In genomic region chr3:107216711-107217110, GRCh38 we compare ENCODE assay signal across 9 cellular contexts.
DNase-seq lines count a peak whose midpoint lies in the region; ATAC-seq and TF ChIP-seq lines count a peak whose summit lies in the region.
"Had no signal": no experiment of that assay in that cellular context is flagged by ENCODE, and none has a peak within 500 bp of the region (broad histone marks: within the 10 kb centered on the region; RNA-seq: fewer than 3 reads in every experiment).

No MANE protein-coding gene starts in this region.

- H3K36me3 ChIP-seq in hepatocyte (replicated peaks; ENCODE audit: insufficient read depth, low read depth), result no peaks in the 10 kb centered on the region

- H3K4me1 ChIP-seq in hepatocyte (ENCODE audit: insufficient read depth), result no peaks in the 10 kb centered on the region
- H3K4me1 ChIP-seq: parathyroid adenoma had no signal

- peak overlapping the region; percentile 29 for H3K4me2 ChIP-seq in hepatocyte

- H3K79me2 ChIP-seq in hepatocyte, result no peaks in the 10 kb centered on the region

- H3K27ac ChIP-seq in hepatocyte (peak overlapping the region; percentile 88), temporal lobe (ENCODE audit: low read depth, low read length) (peak overlapping the region; percentile 56)
- H3K27ac ChIP-seq: parathyroid adenoma had no signal

- no peaks in the 10 kb centered on the region for H3K9me2 ChIP-seq in hepatocyte (replicated peaks; ENCODE audit: insufficient read depth)

- H4K20me1 ChIP-seq in hepatocyte (ENCODE audit: insufficient read depth, poor library complexity, severe bottlenecking), result no peaks in the 10 kb centered on the region

- H3K27me3 ChIP-seq in hepatocyte, result no peaks in the 10 kb centered on the region

- no peak for TF ChIP-seq CTCF in hepatocyte (IDR thresholded peaks at IDR 0.05; ENCODE audit: poor library complexity)

- ATAC-seq in GM21723 (IDR thresholded peaks at IDR 0.05; ENCODE audit: unreplicated experiment) (no peak), HG02678 (IDR thresholded peaks at IDR 0.05; ENCODE audit: unreplicated experiment) (no peak)

- H3K4me3 ChIP-seq in hepatocyte, result no peak overlapping the region

- H3K9me3 ChIP-seq in hepatocyte (ENCODE audit: low read depth), result no peaks in the 10 kb centered on the region

- no peak overlapping the region for H2AFZ ChIP-seq in hepatocyte
- H2AFZ ChIP-seq: parathyroid adenoma had no signal

- DNase-seq in HPDE6-E6E7 (ENCODE audit: extremely low spot score) (peak; percentile 20), astrocyte of the hippocampus (ENCODE audit: low read depth, low spot score) (peak; percentile 95), hepatocyte (ENCODE audit: low spot score) (peak; percentile 30), CD1c-positive myeloid dendritic cell (ENCODE audit: extremely low spot score) (no peak)
- DNase-seq: activated CD8-positive, alpha-beta memory T cell treated with anti-CD3 and anti-CD28 coated beads, Interleukin-2, amount 50 U/mL, for 4 hours had no signal

- WGBS in hepatocyte (ENCODE audit: low lambda C conversion rate, missing lambda C conversion rate), result 74% methylated on average over 3 of the region's 3 CpGs
